In genomic region chr1:47529520-47530098, GRCh38 we compare ENCODE assay signal across 9 cellular contexts.
DNase-seq lines count a peak whose midpoint lies in the region; TF ChIP-seq lines count a peak whose summit lies in the region.
"Had no signal": no experiment of that assay in that cellular context is flagged by ENCODE, and none has a peak within 500 bp of the region (broad histone marks: within the 10 kb centered on the region; RNA-seq: fewer than 3 reads in every experiment).

No MANE protein-coding gene starts in this region.

- TF ChIP-seq CTCF in A673 (conservative IDR thresholded peaks at IDR 0.05; ENCODE audit: low read depth, low read length) (peak; percentile 60), GM12872 (IDR thresholded peaks at IDR 0.05; ENCODE audit: insufficient read depth, low read depth, low read length) (peak; percentile 55; the same call in 2 of the 3 replicates), RWPE1 (conservative IDR thresholded peaks at IDR 0.05; ENCODE audit: low read depth) (0 out of 2 replicates have a peak, but pooled peaks have one; percentile 13), foreskin fibroblast (IDR thresholded peaks at IDR 0.05; ENCODE audit: low read depth, low read length) (peak; percentile 35)

- H3K9me3 ChIP-seq in A673 (ENCODE audit: low read depth, low read length, poor library complexity, severe bottlenecking): peaks cover 7% of the 10 kb centered on the region

- peaks cover 9% of the 10 kb centered on the region for H3K4me1 ChIP-seq in A673 (ENCODE audit: insufficient read depth, low read length, poor library complexity, severe bottlenecking)

- H3K27ac ChIP-seq in A673 (ENCODE audit: low read depth, low read length, poor library complexity, severe bottlenecking): no peak overlapping the region
- H3K27ac ChIP-seq in RWPE1: no peak overlapping the region

- intact Hi-C loops in A673 (cut with micrococcal nuclease; ENCODE audit: unreplicated experiment): no loop called here

- no peaks in the 10 kb centered on the region for H3K36me3 ChIP-seq in A673 (ENCODE audit: insufficient read depth, low read length, poor library complexity, severe bottlenecking)

- DNase-seq in A673 (ENCODE audit: low spot score) (no peak), RWPE1 (ENCODE audit: low spot score) (no peak), foreskin fibroblast (no peak), NCI-H774 (lab: John Stamatoyannopoulos, UW) (no peak), GDM1 (lab: John Stamatoyannopoulos, UW) (no peak), NCI-H226 (no peak)
- no peak for DNase-seq in central memory CD4-positive, alpha-beta T cell
- DNase-seq: occipital lobe had no signal

- CTCF ChIA-PET in A673 (lab: Charles Lee): no interaction called here
- CTCF ChIA-PET in RWPE1 (lab: Yijun Ruan, JAX): interaction anchor here (0.6 to 1.7 kb wide), 7 partner anchors 12 to 203 kb away, joined by 3 to 5 read pairs (median 4); no protein-coding TSS in a partner anchor

- peaks cover 23% of the 10 kb centered on the region for H3K27me3 ChIP-seq in A673 (replicated peaks; ENCODE audit: insufficient read depth, low read depth, low read length, poor library complexity)

- POLR2A ChIA-PET in A673 (lab: Charles Lee; ENCODE audit: low non-redundant PET): no interaction called here
- POLR2A ChIA-PET in RWPE1 (lab: Yijun Ruan, JAX; ENCODE audit: low non-redundant PET): no interaction called here

- H3K4me3 ChIP-seq in A673 (ENCODE audit: low read depth, low read length, poor library complexity, severe bottlenecking) (no peak overlapping the region), foreskin fibroblast (ENCODE audit: low read depth in 1 of 2, low read length in 2 of 2) (no peak overlapping the region)

- BruUV-seq in A673 (replicated peaks; lab: Mats Ljungman, UMichigan): no TSS peak
